Comparison of ENCODE assay signal across 19 cellular contexts in the genomic region with DNA sequence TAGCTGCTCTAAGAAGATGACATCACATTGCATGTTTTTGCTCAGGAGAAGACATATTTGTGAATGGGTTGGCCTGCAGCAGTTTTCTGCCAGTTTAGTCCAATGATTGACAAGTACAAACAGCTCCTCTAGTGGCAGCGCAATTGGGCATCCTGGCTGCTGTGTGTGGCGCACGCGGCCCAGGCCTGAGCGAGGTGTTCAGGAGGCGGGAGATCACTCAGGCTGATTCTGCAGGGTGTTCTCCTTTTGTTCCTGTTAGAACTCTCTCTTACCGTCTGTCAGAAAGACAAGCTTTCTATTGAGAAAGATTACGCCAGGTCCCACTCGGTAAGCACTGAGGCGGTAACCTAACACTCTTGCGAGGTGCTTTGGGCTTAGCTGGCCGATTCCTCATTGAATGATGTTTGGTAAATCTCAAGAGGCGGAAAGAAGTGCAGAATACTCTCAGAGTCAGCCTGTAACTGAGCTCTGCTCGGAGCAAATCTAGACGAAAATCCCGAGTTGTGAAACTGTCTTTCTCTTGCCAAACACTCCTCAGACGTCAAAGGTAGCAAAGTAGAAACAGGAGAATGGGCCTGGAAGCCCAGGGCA.
DNase-seq lines count a peak whose midpoint lies in the region; ATAC-seq, FAIRE-seq and TF ChIP-seq lines count a peak whose summit lies in the region.
"Had no signal": no experiment of that assay in that cellular context is flagged by ENCODE, and none has a peak within 500 bp of the region (broad histone marks: within the 10 kb centered on the region; RNA-seq: fewer than 3 reads in every experiment).

No MANE protein-coding gene starts in this region.

- H3K4me3 Mint-ChIP-seq in neural crest cell (no peak overlapping the region), endothelial cell (ENCODE audit: unreplicated experiment) (no peak overlapping the region)
- H3K4me3 Mint-ChIP-seq: activated naive CD4-positive, alpha-beta T cell treated with anti-CD3 and anti-CD28 coated beads, Interleukin-2, amount 50 U/mL, for 24 hours; T-cell had no signal

- no peak overlapping the region for H2AFZ ChIP-seq in K562 (ENCODE audit: low read depth, low read length)

- no peak overlapping the region for H3K9ac ChIP-seq in K562 (ENCODE audit: insufficient read depth in 1 of 2, low read depth in 2 of 2, low read length in 2 of 2)

- no peak overlapping the region for H3K4me2 ChIP-seq in K562 (ENCODE audit: insufficient read depth, low read length)

- WGBS in K562 (ENCODE audit: insufficient coverage, low coverage, missing lambda C conversion rate) = under 1% methylated on average over 17 of the region's 17 CpGs

- TF ChIP-seq EP300 in K562 (IDR thresholded peaks at IDR 0.05; ENCODE audit: low read length) = no peak

- DNase-seq in DMS79 (lab: John Stamatoyannopoulos, UW) (peak; percentile 89), NB4 (ENCODE audit: low read depth) (peak; percentile 15), K562 (ENCODE audit: extremely low read depth in 1 of 4, low spot score in 3 of 4) (peak in 1 of 4 experiments; percentile 5), neural crest cell (ENCODE audit: low read depth, low spot score) (no peak), endothelial cell (ENCODE audit: low spot score) (no peak), anterior cingulate cortex (lab: John Stamatoyannopoulos, UW) (no peak), cardiac septum (ENCODE audit: low spot score) (no peak), LoVo (ENCODE audit: low spot score) (no peak)
- DNase-seq: activated CD4-positive, CD25-positive, alpha-beta regulatory T cell; COR-L47; effector CD4-positive, alpha-beta T cell; NCI-H1092; NCI-H524 treated with DMSO at 0.1 percent for 48 hours; right cardiac atrium; T-cell; transverse colon had no signal

- H3K4me1 Mint-ChIP-seq in neural crest cell (no peaks in the 10 kb centered on the region), endothelial cell (ENCODE audit: unreplicated experiment) (no peaks in the 10 kb centered on the region)
- H3K4me1 Mint-ChIP-seq: activated naive CD4-positive, alpha-beta T cell treated with anti-CD3 and anti-CD28 coated beads, Interleukin-2, amount 50 U/mL, for 24 hours; T-cell had no signal

- H3K79me2 ChIP-seq in K562 (ENCODE audit: control insufficient read depth, insufficient read depth, low read length) = no peaks in the 10 kb centered on the region

- no peak for TF ChIP-seq POLR2A in NB4 (IDR thresholded peaks at IDR 0.05; ENCODE audit: extremely low read depth, insufficient read length)
- no peak for TF ChIP-seq POLR2A in K562 (conservative IDR thresholded peaks at IDR 0.05)

- TF ChIP-seq RAD21 in K562 (CRISPR knock-in tag; conservative IDR thresholded peaks at IDR 0.05 in 1 of 2, IDR thresholded peaks at IDR 0.05 in 1 of 2) = no peak

- BruUV-seq in K562 (replicated peaks; lab: Mats Ljungman, UMichigan) = no TSS peak

- CTCF ChIA-PET in K562 (lab: Yijun Ruan, JAX; ENCODE audit: low intra/inter-chr PET ratio) = no interaction called here

- POLR2A ChIA-PET in K562 (lab: Yijun Ruan, JAX) = interaction anchor here (0.6 kb wide), 1 partner anchor 12 kb away, joined by 3 read pairs; no protein-coding TSS in a partner anchor

- H3K27me3 ChIP-seq in K562 (ENCODE audit: control insufficient read depth in 2 of 2, insufficient read depth in 2 of 2, low read length in 2 of 2) = no peaks in the 10 kb centered on the region
- H3K27me3 ChIP-seq: transverse colon had no signal

- no peak overlapping the region for H3K27ac ChIP-seq in K562 (ENCODE audit: extremely low read depth, low read depth, low read length)
- H3K27ac ChIP-seq: transverse colon had no signal

- H3K9me1 ChIP-seq in K562 (ENCODE audit: control insufficient read depth, insufficient read depth, low read length) = no peaks in the 10 kb centered on the region

- intact Hi-C loops in K562 (cut with micrococcal nuclease) (no loop called here), cardiac septum (cut with DNase I) (no loop called here)

- H3K27ac Mint-ChIP-seq in neural crest cell (ENCODE audit: unreplicated experiment) = no peak overlapping the region
- no peak overlapping the region for H3K27ac Mint-ChIP-seq in endothelial cell (ENCODE audit: unreplicated experiment)
- H3K27ac Mint-ChIP-seq: activated naive CD4-positive, alpha-beta T cell treated with anti-CD3 and anti-CD28 coated beads, Interleukin-2, amount 50 U/mL, for 24 hours; T-cell had no signal

- peak; percentile 50; the same call in 1 of the 3 replicates for ATAC-seq in K562
- ATAC-seq: Panc1, right cardiac atrium, T-cell had no signal

- in situ Hi-C loops in K562 (cut with MboI) = no loop called here

- H3K9me3 Mint-ChIP-seq in neural crest cell (no peaks in the 10 kb centered on the region), endothelial cell (ENCODE audit: unreplicated experiment) (no peaks in the 10 kb centered on the region)

- H3K9me3 ChIP-seq in K562 (replicated peaks; ENCODE audit: control insufficient read depth, insufficient read depth, low read depth, low read length) = no peaks in the 10 kb centered on the region
- H3K9me3 ChIP-seq: transverse colon had no signal

- no peaks in the 10 kb centered on the region for H3K36me3 ChIP-seq in K562 (ENCODE audit: control insufficient read depth, insufficient read depth, low read length)
- H3K36me3 ChIP-seq: transverse colon had no signal

- H4K20me1 ChIP-seq in K562 (replicated peaks; ENCODE audit: control insufficient read depth, insufficient read depth, low read length) = no peaks in the 10 kb centered on the region

- no peak for FAIRE-seq in K562 (lab: Jason Lieb, UNC)
- FAIRE-seq: GM18507 had no signal

- no peaks in the 10 kb centered on the region for H3K27me3 Mint-ChIP-seq in neural crest cell (ENCODE audit: low read depth)
- H3K27me3 Mint-ChIP-seq in endothelial cell (ENCODE audit: unreplicated experiment) = peaks cover 1% of the 10 kb centered on the region
- H3K27me3 Mint-ChIP-seq: activated naive CD4-positive, alpha-beta T cell treated with anti-CD3 and anti-CD28 coated beads, Interleukin-2, amount 50 U/mL, for 24 hours; T-cell had no signal

- TF ChIP-seq CTCF in NB4 (IDR thresholded peaks at IDR 0.05; ENCODE audit: low read depth, low read length) = no peak
- TF ChIP-seq CTCF in K562 (IDR thresholded peaks at IDR 0.05 in 2 of 3, conservative IDR thresholded peaks at IDR 0.05 in 1 of 3; ENCODE audit: insufficient read depth in 2 of 3, low read depth in 1 of 3, low read length in 3 of 3) = 0 out of 6 replicates have a peak, but pooled peaks of 2 of the 3 experiments have one; percentile 11 to 14
- peak; percentile 39 for TF ChIP-seq CTCF in neural crest cell (conservative IDR thresholded peaks at IDR 0.05)
- no peak for TF ChIP-seq CTCF in endothelial cell (IDR thresholded peaks at IDR 0.05; ENCODE audit: unreplicated experiment)

- H3K36me3 Mint-ChIP-seq in neural crest cell (ENCODE audit: low read depth) (no peaks in the 10 kb centered on the region), endothelial cell (ENCODE audit: low read depth, unreplicated experiment) (no peaks in the 10 kb centered on the region)

- H3K4me3 ChIP-seq in NB4 (ENCODE audit: low read depth, low read length) (no peak overlapping the region), K562 (no peak overlapping the region)
- H3K4me3 ChIP-seq: transverse colon had no signal

- no peaks in the 10 kb centered on the region for H3K4me1 ChIP-seq in K562 (replicated peaks in 1 of 2; ENCODE audit: control insufficient read depth in 2 of 2, insufficient read depth in 2 of 2, low read length in 2 of 2)
- H3K4me1 ChIP-seq: transverse colon had no signal

TF ChIP-seq in K562, 482 proteins besides CTCF, POLR2A, EP300 and RAD21 (continues in another document):
- no peak for TF ChIP-seq IRF2 (CRISPR knock-in tag; IDR thresholded peaks at IDR 0.05)
- TF ChIP-seq ZNF24 (IDR thresholded peaks at IDR 0.05) = no peak
- TF ChIP-seq PTTG1 (tag; IDR thresholded peaks at IDR 0.05; ENCODE audit: low read depth) = no peak
- no peak for TF ChIP-seq RBM34 (IDR thresholded peaks at IDR 0.05; ENCODE audit: borderline replicate concordance, insufficient read depth, low read length)

Comparison
In these comparisons a context has a peak if more than half of its experiments do, and no peak if none do; other contexts are left out.
1. DNase-seq: peak in DMS79 (single experiment) and NB4 (single experiment); none in neural crest cell (single experiment), endothelial cell (single experiment), anterior cingulate cortex (0 of 58), cardiac septum (single experiment) and LoVo (single experiment).
2. CTCF ChIP-seq: peak in K562 (2 of 3) and neural crest cell (single experiment); none in NB4 (single experiment) and endothelial cell (single experiment).